In genomic region chr5:1014346-1014745, GRCh38 we compare ENCODE assay signal across 20 cellular contexts. TPM values are rescaled to one million over a fixed set of nuclear protein-coding genes. Genes with fewer than 3 reads are reported as not detected.
"Had no signal": no experiment of that assay in that cellular context is flagged by ENCODE, and none has a peak within 500 bp of the region (broad histone marks: within the 10 kb centered on the region; RNA-seq: fewer than 3 reads in every experiment).

No MANE protein-coding gene starts in this region.

- H3K27ac Mint-ChIP-seq: immature natural killer cell; nephron; stimulated activated effector memory CD8-positive, alpha-beta T cell treated with anti-CD3 and anti-CD28 coated beads, Interleukin-12 subunit alpha, Interleukin-12 subunit beta, amount 100 ng/mL, for 72 hours; stimulated activated naive CD8-positive, alpha-beta T cell treated with anti-CD3 and anti-CD28 coated beads, Interleukin-15, Interleukin-2, amounts not matched to agents 100 ng/mL and 50 ng/mL, for 24 hours had no signal

- H3K9me3 Mint-ChIP-seq: nephron; stimulated activated effector memory CD8-positive, alpha-beta T cell treated with anti-CD3 and anti-CD28 coated beads, Interleukin-12 subunit alpha, Interleukin-12 subunit beta, amount 100 ng/mL, for 72 hours; stimulated activated naive CD8-positive, alpha-beta T cell treated with anti-CD3 and anti-CD28 coated beads, Interleukin-15, Interleukin-2, amounts not matched to agents 100 ng/mL and 50 ng/mL, for 24 hours had no signal

- H3K9me3 ChIP-seq: tibial artery, upper lobe of left lung, vagina had no signal

- H3K36me3 Mint-ChIP-seq: immature natural killer cell; stimulated activated effector memory CD8-positive, alpha-beta T cell treated with anti-CD3 and anti-CD28 coated beads, Interleukin-12 subunit alpha, Interleukin-12 subunit beta, amount 100 ng/mL, for 72 hours had no signal

- H3K27ac ChIP-seq: dorsolateral prefrontal cortex, tibial artery, vagina had no signal

- ATAC-seq: esophagus mucosa; left colon; stimulated activated effector memory CD8-positive, alpha-beta T cell treated with anti-CD3 and anti-CD28 coated beads, Interleukin-12 subunit alpha, Interleukin-12 subunit beta, amount 100 ng/mL, for 72 hours had no signal

- H3K36me3 ChIP-seq: tibial artery, upper lobe of left lung, vagina had no signal

- H3K4me2 ChIP-seq: smooth muscle cell had no signal

- H3K4me3 Mint-ChIP-seq: immature natural killer cell; nephron; stimulated activated effector memory CD8-positive, alpha-beta T cell treated with anti-CD3 and anti-CD28 coated beads, Interleukin-12 subunit alpha, Interleukin-12 subunit beta, amount 100 ng/mL, for 72 hours; stimulated activated naive CD8-positive, alpha-beta T cell treated with anti-CD3 and anti-CD28 coated beads, Interleukin-15, Interleukin-2, amounts not matched to agents 100 ng/mL and 50 ng/mL, for 24 hours had no signal

- H3K4me1 Mint-ChIP-seq: stimulated activated effector memory CD8-positive, alpha-beta T cell treated with anti-CD3 and anti-CD28 coated beads, Interleukin-12 subunit alpha, Interleukin-12 subunit beta, amount 100 ng/mL, for 72 hours had no signal

- H3K4me3 ChIP-seq: dorsolateral prefrontal cortex, smooth muscle cell, tibial artery, upper lobe of left lung, vagina had no signal

- DNase-seq: central memory CD4-positive, alpha-beta T cell; cortex of kidney; effector memory CD4-positive, alpha-beta T cell; immature natural killer cell; left colon; mammary epithelial cell; stimulated activated CD4-positive, alpha-beta T cell treated with anti-CD3 and anti-CD28 coated beads, Interleukin-2, amount 100 ng/mL, for 48 hours; stimulated activated CD8-positive, alpha-beta memory T cell treated with anti-CD3 and anti-CD28 coated beads, Interleukin-4, amount 100 ng/mL, for 48 hours; tibial artery had no signal

RNA-seq across cellular contexts. Expression of gene NKD2, which starts 5.7 kb away (rescaled TPM):
- total RNA-seq: myocyte had no signal
- polyA plus RNA-seq: fibroblast of lung, immature natural killer cell, keratinocyte had no signal
